ENCODE assay signal across 1 cellular context in genomic region chr17:12545877-12546513, GRCh38.
TF ChIP-seq lines count a peak whose summit lies in the region.

No MANE protein-coding gene starts in this region.

TF ChIP-seq in GM23338, 12 proteins besides CTCF, POLR2A, EP300 and RAD21 (continued from another document):
- no peak for TF ChIP-seq ZNF462 (CRISPR knock-in tag; IDR thresholded peaks at IDR 0.05)
- no peak for TF ChIP-seq NANOG (IDR thresholded peaks at IDR 0.05; ENCODE audit: borderline replicate concordance)
